Comparison of ENCODE assay signal across 19 cellular contexts in genomic region chr1:22507582-22507981, GRCh38. TPM values are rescaled to one million over a fixed set of nuclear protein-coding genes. Genes with fewer than 3 reads are reported as not detected.
DNase-seq lines count a peak whose midpoint lies in the region; TF ChIP-seq lines count a peak whose summit lies in the region.
"Had no signal": no experiment of that assay in that cellular context is flagged by ENCODE, and none has a peak within 500 bp of the region (broad histone marks: within the 10 kb centered on the region; RNA-seq: fewer than 3 reads in every experiment).

No MANE protein-coding gene starts in this region.

- peaks cover 17 to 34% of the 10 kb centered on the region in 2 donors for H3K4me1 ChIP-seq in thyroid gland
- H3K4me1 ChIP-seq: BLaER1 treated with 17β-estradiol and CSF1 and Interleukin-3, amounts not matched to agents 10 nM and 100 nM; breast epithelium; foreskin keratinocyte had no signal

- WGBS in thyroid gland, 2 donors: 85 to 90% methylated on average over 10 of the region's 10 CpGs

- H3K9me3 ChIP-seq in thyroid gland: no peaks in the 10 kb centered on the region
- H3K9me3 ChIP-seq: BLaER1 treated with 17β-estradiol and CSF1 and Interleukin-3, amounts not matched to agents 10 nM and 100 nM; breast epithelium; neutrophil had no signal

- peak overlapping the region in 2 of 3 donors; percentile 59 to 82 for H3K27ac ChIP-seq in thyroid gland
- H3K27ac ChIP-seq: BLaER1 treated with 17β-estradiol and CSF1 and Interleukin-3, amounts not matched to agents 10 nM and 100 nM; breast epithelium; foreskin keratinocyte; neutrophil had no signal

- H3K27me3 ChIP-seq in thyroid gland: no peaks in the 10 kb centered on the region
- H3K27me3 ChIP-seq: BLaER1 treated with 17β-estradiol and CSF1 and Interleukin-3, amounts not matched to agents 10 nM and 100 nM; breast epithelium; foreskin keratinocyte; neutrophil had no signal

- peaks cover 9 to 19% of the 10 kb centered on the region in 2 donors for H3K36me3 ChIP-seq in thyroid gland

- DNase-seq in NCI-H2196 (lab: John Stamatoyannopoulos, UW; ENCODE audit: unreplicated experiment) (peak; percentile 31), NCI-H2196 treated with DMSO at 0.1 percent for 48 hours (lab: John Stamatoyannopoulos, UW; ENCODE audit: unreplicated experiment) (no peak), NCI-H2029 (lab: John Stamatoyannopoulos, UW) (peak; percentile 55), NCI-H82 treated with DMSO at 0.1 percent for 48 hours (lab: John Stamatoyannopoulos, UW; ENCODE audit: unreplicated experiment) (peak; percentile 73), thyroid gland (no peak), GM10266 (ENCODE audit: extremely low spot score) (no peak), KG1 (lab: John Stamatoyannopoulos, UW) (no peak), globus pallidus (ENCODE audit: low spot score) (no peak)
- DNase-seq: activated CD8-positive, alpha-beta memory T cell treated with anti-CD3 and anti-CD28 coated beads for 24 hours; foreskin keratinocyte; NCI-H526 had no signal

- intact Hi-C loops in thyroid gland (cut with DNase I): no loop called here

- H3K4me3 ChIP-seq in thyroid gland (replicated peaks in 1 of 3): no peak overlapping the region
- H3K4me3 ChIP-seq: BLaER1 treated with 17β-estradiol and CSF1 and Interleukin-3, amounts not matched to agents 10 nM and 100 nM; breast epithelium had no signal

- TF ChIP-seq CTCF in thyroid gland (IDR thresholded peaks at IDR 0.05): no peak
- no peak for TF ChIP-seq CTCF in GM10266 (IDR thresholded peaks at IDR 0.05; ENCODE audit: control insufficient read depth, insufficient read depth, low read depth, missing control alignments)

- no peak for TF ChIP-seq POLR2A in thyroid gland (IDR thresholded peaks at IDR 0.05)

RNA-seq across cellular contexts. Expression of gene EPHA8, which starts 55.7 kb away (rescaled TPM):
- total RNA-seq in thyroid gland: not detected
- total RNA-seq: A673; activated T-helper 17 cell treated with anti-CD3 and anti-CD28 coated beads, Interleukin-2, amount 50 U/mL, for 72 hours; breast epithelium; foreskin keratinocyte; HT1080; mesothelial cell of epicardium; SK-MEL-5 had no signal

RNA-seq across cellular contexts. Expression of gene ZBTB40, which starts 55.9 kb away (rescaled TPM):
- total RNA-seq in thyroid gland: 10 to 100 TPM; 18.7 to 30.1 (median 23.8) TPM

Comparison
In these comparisons a context has a peak if more than half of its experiments do, and no peak if none do; other contexts are left out.
1. DNase-seq: peak in NCI-H2196 (single experiment), NCI-H2029 (single experiment) and NCI-H82 treated with DMSO at 0.1 percent for 48 hours (single experiment); none in NCI-H2196 treated with DMSO at 0.1 percent for 48 hours (single experiment), thyroid gland (0 of 2), GM10266 (single experiment), KG1 (single experiment) and globus pallidus (single experiment).